Comparison of ENCODE assay signal across 23 cellular contexts in genomic region chr9:36940881-36941280, GRCh38.
"Had no signal": no experiment of that assay in that cellular context is flagged by ENCODE, and none has a peak within 500 bp of the region (broad histone marks: within the 10 kb centered on the region; RNA-seq: fewer than 3 reads in every experiment).

No MANE protein-coding gene starts in this region.

- H3K4me1 Mint-ChIP-seq: activated naive CD4-positive, alpha-beta T cell treated with anti-CD3 and anti-CD28 coated beads, Interleukin-2, amount 10 ng/mL, durations not matched to agents 7 days and 5 days; naive thymus-derived CD4-positive, alpha-beta T cell had no signal

- H3K27ac Mint-ChIP-seq: activated CD4-positive, alpha-beta memory T cell treated with anti-CD3 and anti-CD28 coated beads for 36 hours; activated naive CD4-positive, alpha-beta T cell treated with anti-CD3 and anti-CD28 coated beads, Interleukin-2, amount 10 ng/mL, durations not matched to agents 7 days and 5 days; naive thymus-derived CD4-positive, alpha-beta T cell; progenitor cell of endocrine pancreas had no signal

- H3K9me3 ChIP-seq: heart left ventricle, sigmoid colon, thoracic aorta, upper lobe of left lung had no signal

- H3K36me3 ChIP-seq: heart left ventricle, sigmoid colon, thoracic aorta, upper lobe of left lung had no signal

- H3K27ac ChIP-seq: coronary artery, heart left ventricle, sigmoid colon, thoracic aorta, upper lobe of left lung had no signal

- DNase-seq: activated CD4-positive, alpha-beta memory T cell treated with anti-CD3 and anti-CD28 coated beads for 36 hours; activated CD4-positive, alpha-beta T cell treated with anti-CD3 and anti-CD28 coated beads for 48 hours; activated effector memory CD4-positive, alpha-beta T cell treated with anti-CD3 and anti-CD28 coated beads, Interleukin-2, amount 50 U/mL, for 16 hours; activated naive CD4-positive, alpha-beta T cell treated with anti-CD3 and anti-CD28 coated beads, Interleukin-2, amount 10 ng/mL, durations not matched to agents 7 days and 5 days; activated T-cell treated with anti-CD3 and anti-CD28 coated beads for 4 hours; amygdala; heart left ventricle; left cardiac atrium; mesenchymal stem cell; retina; sigmoid colon; stimulated activated CD4-positive, alpha-beta T cell treated with anti-CD3 and anti-CD28 coated beads, Interleukin-15, amount 100 ng/mL, for 24 hours; stimulated activated CD4-positive, alpha-beta T cell treated with anti-CD3 and anti-CD28 coated beads, Interleukin-2, amount 100 ng/mL, for 48 hours; stimulated activated CD8-positive, alpha-beta memory T cell treated with anti-CD3 and anti-CD28 coated beads, Interleukin-4, amount 100 ng/mL, for 48 hours; stimulated activated naive CD4-positive, alpha-beta T cell treated with Interleukin-2 at 50 U/mL for 16 hours; T-helper 1 cell; T-helper 9 cell had no signal

- H3K27me3 ChIP-seq: upper lobe of left lung had no signal

- H3K36me3 Mint-ChIP-seq: activated CD4-positive, alpha-beta memory T cell treated with anti-CD3 and anti-CD28 coated beads for 36 hours; activated naive CD4-positive, alpha-beta T cell treated with anti-CD3 and anti-CD28 coated beads, Interleukin-2, amount 10 ng/mL, durations not matched to agents 7 days and 5 days; naive thymus-derived CD4-positive, alpha-beta T cell had no signal

- ATAC-seq: heart left ventricle; left cardiac atrium; naive thymus-derived CD4-positive, alpha-beta T cell had no signal

- H3K4me3 Mint-ChIP-seq: activated CD4-positive, alpha-beta memory T cell treated with anti-CD3 and anti-CD28 coated beads for 36 hours; activated naive CD4-positive, alpha-beta T cell treated with anti-CD3 and anti-CD28 coated beads, Interleukin-2, amount 10 ng/mL, durations not matched to agents 7 days and 5 days; naive thymus-derived CD4-positive, alpha-beta T cell had no signal

- H3K4me1 ChIP-seq: sigmoid colon, upper lobe of left lung had no signal

- H3K4me3 ChIP-seq: coronary artery, heart left ventricle, sigmoid colon, smooth muscle cell, thoracic aorta, upper lobe of left lung had no signal

- H3K4me2 ChIP-seq: smooth muscle cell had no signal

- H3K9me3 Mint-ChIP-seq: activated CD4-positive, alpha-beta memory T cell treated with anti-CD3 and anti-CD28 coated beads for 36 hours; activated naive CD4-positive, alpha-beta T cell treated with anti-CD3 and anti-CD28 coated beads, Interleukin-2, amount 10 ng/mL, durations not matched to agents 7 days and 5 days had no signal
